23 cellular contexts compared by ENCODE assay signal in genomic region chr20:29448806-29449470, GRCh38.
A peak's percentile ranks its signal among the peaks of the same experiment; 100 is the strongest.
DNase-seq lines count a peak whose midpoint lies in the region; ATAC-seq, FAIRE-seq and TF ChIP-seq lines count a peak whose summit lies in the region.
"Had no signal": no experiment of that assay in that cellular context is flagged by ENCODE, and none has a peak within 500 bp of the region (broad histone marks: within the 10 kb centered on the region; RNA-seq: fewer than 3 reads in every experiment).

No MANE protein-coding gene starts in this region.

- H3K4me3 ChIP-seq in SK-N-SH (ENCODE audit: low read depth in 2 of 2, low read length in 1 of 2) (peak overlapping the region in 1 of 2 experiments; percentile 55; a peak in 3 of 4 replicates), LNCaP clone FGC (ENCODE audit: low read depth, low read length) (peak overlapping the region; percentile 48), kidney (ENCODE audit: low read length in 2 of 2) (no peak overlapping the region), osteoblast (ENCODE audit: insufficient read depth, low read length) (no peak overlapping the region), HAP-1 (no peak overlapping the region), GM23338 (no peak overlapping the region)
- H3K4me3 ChIP-seq: A549; BLaER1 treated with 17β-estradiol and CSF1 and Interleukin-3, amounts not matched to agents 10 nM and 100 nM had no signal

- no peaks in the 10 kb centered on the region for H3K36me3 ChIP-seq in SK-N-SH (replicated peaks in 1 of 2; ENCODE audit: control insufficient read depth in 1 of 2, insufficient read depth in 2 of 2, low read length in 1 of 2)
- no peaks in the 10 kb centered on the region for H3K36me3 ChIP-seq in kidney (ENCODE audit: control insufficient read depth in 1 of 2, insufficient read depth in 2 of 2, low read length in 2 of 2)
- no peaks in the 10 kb centered on the region for H3K36me3 ChIP-seq in osteoblast (ENCODE audit: insufficient read depth, low read length)
- no peaks in the 10 kb centered on the region for H3K36me3 ChIP-seq in HAP-1 (replicated peaks)
- H3K36me3 ChIP-seq in GM23338 (ENCODE audit: insufficient read depth) = no peaks in the 10 kb centered on the region
- H3K36me3 ChIP-seq: BLaER1 treated with 17β-estradiol and CSF1 and Interleukin-3, amounts not matched to agents 10 nM and 100 nM had no signal

- H3K36me3 Mint-ChIP-seq in GM23338 (ENCODE audit: low read depth) = peaks cover 24% of the 10 kb centered on the region
- H3K36me3 Mint-ChIP-seq: CD8-positive, alpha-beta T cell had no signal

- DNase-seq in SK-N-SH (peak; percentile 7), LNCaP clone FGC (ENCODE audit: low read depth) (no peak), kidney (peak; percentile 37), osteoblast (ENCODE audit: insufficient read length, low spot score, missing footprints) (peak; percentile 55), HAP-1 (ENCODE audit: low spot score in 2 of 2) (no peak), GM23338 (ENCODE audit: low spot score) (no peak)
- DNase-seq: AML-193; Caco-2; Calu3; CD4-positive, alpha-beta T cell; CD8-positive, alpha-beta T cell; DMS79 treated with DMSO at 0.1 percent for 48 hours; GF-D8 had no signal

- peaks cover 87% of the 10 kb centered on the region for H3K9me3 Mint-ChIP-seq in GM23338

- H3K79me2 ChIP-seq in SK-N-SH (ENCODE audit: insufficient read depth) = no peaks in the 10 kb centered on the region
- H3K79me2 ChIP-seq in osteoblast (ENCODE audit: insufficient read depth, low read length) = no peaks in the 10 kb centered on the region
- H3K79me2 ChIP-seq in GM23338 (replicated peaks; ENCODE audit: insufficient read depth) = no peaks in the 10 kb centered on the region

- H3K9me3 ChIP-seq in SK-N-SH (no peaks in the 10 kb centered on the region), kidney (ENCODE audit: control insufficient read depth in 1 of 2, low read length in 2 of 2) (no peaks in the 10 kb centered on the region), osteoblast (ENCODE audit: low read depth, low read length) (no peaks in the 10 kb centered on the region), HAP-1 (no peaks in the 10 kb centered on the region)
- H3K9me3 ChIP-seq: Caco-2 had no signal

- TF ChIP-seq RAD21 in SK-N-SH (IDR thresholded peaks at IDR 0.05; ENCODE audit: low read length) = no peak

- H3K27me3 ChIP-seq in SK-N-SH (ENCODE audit: insufficient read depth) (no peaks in the 10 kb centered on the region), osteoblast (ENCODE audit: insufficient read depth, low read length) (no peaks in the 10 kb centered on the region), HAP-1 (ENCODE audit: low read depth) (no peaks in the 10 kb centered on the region), GM23338 (ENCODE audit: insufficient read depth) (no peaks in the 10 kb centered on the region)
- H3K27me3 ChIP-seq: BLaER1 treated with 17β-estradiol and CSF1 and Interleukin-3, amounts not matched to agents 10 nM and 100 nM had no signal

- no peak overlapping the region for H3K27ac Mint-ChIP-seq in GM23338
- H3K27ac Mint-ChIP-seq: B cell; CD4-positive, alpha-beta T cell; CD8-positive, alpha-beta T cell had no signal

- CTCF ChIA-PET in SK-N-SH (lab: Yijun Ruan, JAX) = interaction anchor here (2.3 kb wide), 1 partner anchor 25 kb away, joined by 5 read pairs; no protein-coding TSS in a partner anchor

- TF ChIP-seq EP300 in SK-N-SH (IDR thresholded peaks at IDR 0.05; ENCODE audit: borderline replicate concordance in 1 of 2, low read depth in 1 of 2, low read length in 1 of 2) = no peak

- H3K9ac ChIP-seq in SK-N-SH (no peak overlapping the region), kidney (ENCODE audit: low read length in 2 of 2) (no peak overlapping the region)
- H3K9ac ChIP-seq: BLaER1 treated with 17β-estradiol and CSF1 and Interleukin-3, amounts not matched to agents 10 nM and 100 nM had no signal

- no peak overlapping the region for H3K4me3 Mint-ChIP-seq in GM23338
- H3K4me3 Mint-ChIP-seq: B cell; CD4-positive, alpha-beta T cell; CD8-positive, alpha-beta T cell had no signal

- intact Hi-C loops in kidney (cut with DNase I) = no loop called here

- TF ChIP-seq CTCF in SK-N-SH (IDR thresholded peaks at IDR 0.05) (no peak), LNCaP clone FGC (IDR thresholded peaks at IDR 0.05; ENCODE audit: control insufficient read depth, extremely low read depth, insufficient read depth) (no peak), kidney (IDR thresholded peaks at IDR 0.05; ENCODE audit: borderline replicate concordance, extremely low read depth, insufficient read depth) (no peak), osteoblast (IDR thresholded peaks at IDR 0.05; ENCODE audit: extremely low read depth, low read depth, low read length) (no peak), GM23338 (conservative IDR thresholded peaks at IDR 0.05; ENCODE audit: low read depth in 2 of 2) (no peak)

- POLR2A ChIA-PET in SK-N-SH (lab: Yijun Ruan, JAX) = no interaction called here

- H3K4me1 Mint-ChIP-seq in GM23338 = no peaks in the 10 kb centered on the region
- H3K4me1 Mint-ChIP-seq: B cell had no signal

- ATAC-seq in SK-N-SH treated with all-trans-retinoic acid at 6 μM for 48 hours (no peak), HG03469 (IDR thresholded peaks at IDR 0.05; ENCODE audit: unreplicated experiment) (no peak), GM23338 (no peak)
- ATAC-seq: A549; CD8-positive, alpha-beta T cell had no signal

- H2AFZ ChIP-seq in SK-N-SH (ENCODE audit: low read depth) (peak overlapping the region; percentile 87; the same call in 1 of the 2 replicates), osteoblast (ENCODE audit: low read length) (no peak overlapping the region), GM23338 (no peak overlapping the region)

- H3F3A ChIP-seq in SK-N-SH (replicated peaks; ENCODE audit: insufficient read depth) (peaks cover 6% of the 10 kb centered on the region), GM23338 (replicated peaks; ENCODE audit: low read depth) (no peaks in the 10 kb centered on the region)

- H4K20me1 ChIP-seq in SK-N-SH (ENCODE audit: insufficient read depth) = no peaks in the 10 kb centered on the region
- H4K20me1 ChIP-seq in osteoblast (ENCODE audit: insufficient read depth, low read length) = no peaks in the 10 kb centered on the region
- no peaks in the 10 kb centered on the region for H4K20me1 ChIP-seq in GM23338 (replicated peaks; ENCODE audit: insufficient read depth)
- H4K20me1 ChIP-seq: BLaER1 treated with 17β-estradiol and CSF1 and Interleukin-3, amounts not matched to agents 10 nM and 100 nM had no signal

- H3K9me2 ChIP-seq in SK-N-SH (no peaks in the 10 kb centered on the region), GM23338 (ENCODE audit: insufficient read depth) (no peaks in the 10 kb centered on the region)

- WGBS in SK-N-SH (ENCODE audit: low lambda C conversion rate) = 72% methylated on average over 14 of the region's 23 CpGs

- H3K27me3 Mint-ChIP-seq in GM23338 (ENCODE audit: insufficient read depth, low read depth, poor library complexity) = peaks cover 6% of the 10 kb centered on the region
- H3K27me3 Mint-ChIP-seq: B cell; CD4-positive, alpha-beta T cell had no signal

- H3K4me1 ChIP-seq in SK-N-SH (ENCODE audit: control insufficient read depth in 1 of 2, insufficient read depth in 2 of 2, low read depth in 1 of 2, low read length in 1 of 2) (peaks cover 0 to 15% of the 10 kb centered on the region in 2 experiments; a peak in 2 of 4 replicates), kidney (ENCODE audit: control insufficient read depth in 1 of 2, insufficient read depth in 1 of 2, low read depth in 1 of 2, low read length in 2 of 2) (no peaks in the 10 kb centered on the region), osteoblast (ENCODE audit: insufficient read depth, low read length) (no peaks in the 10 kb centered on the region), HAP-1 (no peaks in the 10 kb centered on the region), GM23338 (ENCODE audit: insufficient read depth) (no peaks in the 10 kb centered on the region)
- H3K4me1 ChIP-seq: A549, Caco-2 had no signal

- H3K4me2 ChIP-seq in SK-N-SH (peak overlapping the region; percentile 74; the same call in 1 of the 2 replicates), osteoblast (ENCODE audit: insufficient read depth, low read length) (no peak overlapping the region), GM23338 (no peak overlapping the region)
- H3K4me2 ChIP-seq: A549; BLaER1 treated with 17β-estradiol and CSF1 and Interleukin-3, amounts not matched to agents 10 nM and 100 nM had no signal

- H3K27ac ChIP-seq in SK-N-SH (ENCODE audit: low read depth in 2 of 2, low read length in 1 of 2) = no peak overlapping the region
- H3K27ac ChIP-seq in kidney (ENCODE audit: low read depth in 2 of 2, low read length in 2 of 2) = no peak overlapping the region
- H3K27ac ChIP-seq in osteoblast (ENCODE audit: low read depth, low read length) = no peak overlapping the region
- H3K27ac ChIP-seq in GM23338 (ENCODE audit: low read depth) = no peak overlapping the region
- H3K27ac ChIP-seq: 22Rv1; A549; BLaER1 treated with 17β-estradiol and CSF1 and Interleukin-3, amounts not matched to agents 10 nM and 100 nM; C4-2B had no signal

- in situ Hi-C loops in HAP-1 (cut with MboI; ENCODE audit: low sequenced_read_pairs) = no loop called here

- FAIRE-seq in kidney (lab: Jason Lieb, UNC) = no peak
- FAIRE-seq: A549, D721Med, G401.6, GM12891 had no signal

TF ChIP-seq in SK-N-SH, 30 proteins besides CTCF, POLR2A, EP300 and RAD21 (continues in another document):
- no peak for TF ChIP-seq NFIC (IDR thresholded peaks at IDR 0.05; ENCODE audit: borderline replicate concordance)
- TF ChIP-seq TEAD4 (IDR thresholded peaks at IDR 0.05; ENCODE audit: borderline replicate concordance, insufficient read depth) = no peak
- TF ChIP-seq NRF1 (IDR thresholded peaks at IDR 0.05; ENCODE audit: low read depth, low read length) = no peak
- no peak for TF ChIP-seq RXRA (IDR thresholded peaks at IDR 0.05; ENCODE audit: borderline replicate concordance, low read depth)
- no peak for TF ChIP-seq GATA2 (CRISPR knock-in tag; IDR thresholded peaks at IDR 0.05)

TF ChIP-seq in SK-N-SH treated with all-trans-retinoic acid at 6 μM for 48 hours, 23 proteins besides CTCF, POLR2A, EP300 and RAD21 (continues in another document):
- TF ChIP-seq ZNF8 (CRISPR knock-in tag; IDR thresholded peaks at IDR 0.05) (no peak), RARB (CRISPR knock-in tag; IDR thresholded peaks at IDR 0.05) (no peak), TOX (CRISPR knock-in tag; IDR thresholded peaks at IDR 0.05; ENCODE audit: borderline replicate concordance) (no peak), ZFP3 (CRISPR knock-in tag; IDR thresholded peaks at IDR 0.05) (no peak)

TF ChIP-seq in GM23338, 12 proteins besides CTCF, POLR2A, EP300 and RAD21 (continues in another document):
- TF ChIP-seq STAT1 (IDR thresholded peaks at IDR 0.05; ENCODE audit: unreplicated experiment) (no peak), ZNF114 (CRISPR knock-in tag; IDR thresholded peaks at IDR 0.05) (no peak)

Comparison
In these comparisons a context has a peak if more than half of its experiments do, and no peak if none do; other contexts are left out.
1. DNase-seq: peak in SK-N-SH (single experiment), kidney (single experiment) and osteoblast (single experiment); none in LNCaP clone FGC (single experiment), HAP-1 (0 of 2) and GM23338 (single experiment).